Comparison of ENCODE assay signal across 1 cellular context in genomic region chr19:7522072-7522922, GRCh38.
TF ChIP-seq lines count a peak whose summit lies in the region.

TSS of gene MCOLN1 (plus strand) at chr19:7522624. CDS start at chr19:7522751, 127 bp downstream.

TF ChIP-seq in K562, 482 proteins besides CTCF, POLR2A, EP300 and RAD21 (continued from another document and continues in another):
- TF ChIP-seq ZBTB12 (CRISPR knock-in tag; IDR thresholded peaks at IDR 0.05) (peak; percentile 54), ZBTB1 (CRISPR knock-in tag; IDR thresholded peaks at IDR 0.05; ENCODE audit: borderline replicate concordance, low read depth) (no peak), HLTF (IDR thresholded peaks at IDR 0.05) (no peak), ZNF644 (tag; IDR thresholded peaks at IDR 0.05; ENCODE audit: low read depth) (no peak), CCAR2 (IDR thresholded peaks at IDR 0.05; ENCODE audit: low read depth, low read length) (no peak), HDAC8 (tag; IDR thresholded peaks at IDR 0.05) (peak; percentile 77; the same call in 1 of the 2 replicates), TCF3 (CRISPR knock-in tag; IDR thresholded peaks at IDR 0.05) (peak; percentile 27; the same call in 1 of the 2 replicates), MAFK (IDR thresholded peaks at IDR 0.05; ENCODE audit: low read length) (no peak), BCOR (IDR thresholded peaks at IDR 0.05) (0 out of 2 replicates have a peak, but pooled peaks have one; percentile 39), ZNF324 (CRISPR knock-in tag; IDR thresholded peaks at IDR 0.05) (0 out of 2 replicates have a peak, but pooled peaks have one; percentile 9), ZNF696 (CRISPR knock-in tag; conservative IDR thresholded peaks at IDR 0.05) (no peak), GATAD2A (IDR thresholded peaks at IDR 0.05) (0 out of 2 replicates have a peak, but pooled peaks have one; percentile 26), PTBP1 (IDR thresholded peaks at IDR 0.05; ENCODE audit: low read depth, low read length) (no peak), ZNF175 (CRISPR knock-in tag; IDR thresholded peaks at IDR 0.05; ENCODE audit: low read depth) (no peak), PTTG1 (tag; IDR thresholded peaks at IDR 0.05; ENCODE audit: low read depth) (no peak), EZH2 (IDR thresholded peaks at IDR 0.05; ENCODE audit: borderline replicate concordance, low read depth, low read length) (no peak), ELF4 (CRISPR knock-in tag; IDR thresholded peaks at IDR 0.05) (0 out of 2 replicates have a peak, but pooled peaks have one; percentile 57), PHF20 (IDR thresholded peaks at IDR 0.05; ENCODE audit: partially characterized antibody) (peak; percentile 95), HMG20A (CRISPR knock-in tag; conservative IDR thresholded peaks at IDR 0.05) (no peak), GTF2F1 (IDR thresholded peaks at IDR 0.05; ENCODE audit: low read depth, low read length) (peak; percentile 62; the same call in 1 of the 2 replicates), ETS1 (conservative IDR thresholded peaks at IDR 0.05; ENCODE audit: control insufficient read depth, low read depth, low read length) (peak; percentile 94), ZNF766 (CRISPR knock-in tag; conservative IDR thresholded peaks at IDR 0.05) (0 out of 2 replicates have a peak, but pooled peaks have one; percentile 57), SRSF1 (IDR thresholded peaks at IDR 0.05; ENCODE audit: low read depth, low read length) (no peak), DIDO1 (tag; IDR thresholded peaks at IDR 0.05; ENCODE audit: low read depth) (peak; percentile 26; the same call in 1 of the 2 replicates), SRF (CRISPR knock-in tag; IDR thresholded peaks at IDR 0.05) (no peak), YY1 (IDR thresholded peaks at IDR 0.05; ENCODE audit: borderline replicate concordance in 1 of 3, control insufficient read depth in 1 of 3, extremely low read depth in 1 of 3, insufficient read depth in 3 of 3, insufficient read length in 1 of 3, insufficient replicate concordance in 2 of 3, low read depth in 1 of 3, low read length in 2 of 3) (peak in 2 of 3 experiments; percentile 35 to 48), ZNF507 (tag; conservative IDR thresholded peaks at IDR 0.05) (no peak), FOXP1 (CRISPR knock-in tag; IDR thresholded peaks at IDR 0.05) (peak; percentile 75; the same call in 1 of the 2 replicates), SIX5 (IDR thresholded peaks at IDR 0.05; ENCODE audit: borderline replicate concordance in 1 of 2, insufficient read depth in 1 of 2, low read depth in 1 of 2, low read length in 2 of 2) (no peak), ZNF24 (IDR thresholded peaks at IDR 0.05) (no peak; the same call in 1 of the 2 replicates), CBX8 (IDR thresholded peaks at IDR 0.05; ENCODE audit: borderline replicate concordance, extremely low read depth, low read depth, low read length, poor library complexity, severe bottlenecking) (no peak), RERE (CRISPR knock-in tag; IDR thresholded peaks at IDR 0.05; ENCODE audit: borderline replicate concordance) (no peak), RNF219 (CRISPR knock-in tag; IDR thresholded peaks at IDR 0.05) (no peak), BRF2 (IDR thresholded peaks at IDR 0.05; ENCODE audit: borderline replicate concordance, insufficient read depth, insufficient read length) (no peak), ZBTB2 (IDR thresholded peaks at IDR 0.05) (peak; percentile 94), E2F1 (CRISPR knock-in tag; IDR thresholded peaks at IDR 0.05) (peak; percentile 65; the same call in 1 of the 2 replicates), NR3C1 (CRISPR knock-in tag; IDR thresholded peaks at IDR 0.05) (0 out of 2 replicates have a peak, but pooled peaks have one; percentile 48), EWSR1 (IDR thresholded peaks at IDR 0.05; ENCODE audit: borderline replicate concordance, low read depth, partially characterized antibody) (no peak), TAF9B (IDR thresholded peaks at IDR 0.05; ENCODE audit: partially characterized antibody) (no peak), FOXK2 (conservative IDR thresholded peaks at IDR 0.05 in 1 of 2, IDR thresholded peaks at IDR 0.05 in 1 of 2; ENCODE audit: low read depth in 2 of 2) (peak; percentile 77 to 93), SNAPC5 (CRISPR knock-in tag; IDR thresholded peaks at IDR 0.05) (no peak), STAT6 (CRISPR knock-in tag; IDR thresholded peaks at IDR 0.05) (peak; percentile 76; the same call in 1 of the 2 replicates), MECOM (CRISPR knock-in tag; IDR thresholded peaks at IDR 0.05) (no peak), ZNF444 (CRISPR knock-in tag; IDR thresholded peaks at IDR 0.05) (no peak), ZNF584 (CRISPR knock-in tag; IDR thresholded peaks at IDR 0.05; ENCODE audit: low read depth) (no peak)
